In the genomic region with DNA sequence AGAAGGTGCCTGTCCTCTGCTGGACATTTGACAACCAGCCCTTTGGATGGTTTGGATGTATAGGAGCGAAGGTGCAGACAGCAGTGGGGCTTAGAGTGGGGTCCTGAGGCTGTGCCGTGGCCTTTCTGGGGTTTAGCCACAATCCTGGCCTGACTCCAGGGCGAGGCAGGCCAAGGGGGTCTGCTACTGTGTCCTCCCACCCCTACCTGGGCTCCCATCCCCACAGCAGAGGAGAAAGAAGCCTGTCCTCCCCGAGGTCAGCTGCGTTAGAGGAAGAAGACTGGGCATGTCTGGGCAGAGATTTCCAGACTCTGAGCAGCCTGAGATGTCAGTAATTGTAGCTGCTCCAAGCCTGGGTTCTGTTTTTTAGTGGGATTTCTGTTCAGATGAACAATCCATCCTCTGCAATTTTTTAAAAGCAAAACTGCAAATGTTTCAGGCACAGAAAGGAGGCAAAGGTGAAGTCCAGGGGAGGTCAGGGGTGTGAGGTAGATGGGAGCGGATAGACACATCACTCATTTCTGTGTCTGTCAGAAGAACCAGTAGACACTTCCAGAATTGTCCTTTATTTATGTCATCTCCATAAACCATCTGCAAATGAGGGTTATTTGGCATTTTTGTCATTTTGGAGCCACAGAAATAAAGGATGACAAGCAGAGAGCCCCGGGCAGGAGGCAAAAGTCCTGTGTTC, we compare ENCODE assay signal across 9 cellular contexts. TPM values are rescaled to one million over a fixed set of nuclear protein-coding genes. Genes with fewer than 3 reads are reported as not detected.
DNase-seq lines count a peak whose midpoint lies in the region; ATAC-seq and TF ChIP-seq lines count a peak whose summit lies in the region.
"Had no signal": no experiment of that assay in that cellular context is flagged by ENCODE, and none has a peak within 500 bp of the region (broad histone marks: within the 10 kb centered on the region; RNA-seq: fewer than 3 reads in every experiment).

No MANE protein-coding gene starts in this region.

- DNase-seq in NCI-H1105 (lab: John Stamatoyannopoulos, UW) (peak; percentile 33), choroid plexus epithelial cell (ENCODE audit: low read depth) (peak; percentile 42), NCI-H1436 treated with DMSO at 0.1 percent for 48 hours (lab: John Stamatoyannopoulos, UW) (no peak)
- DNase-seq in natural killer cell treated with Interleukin-12 subunit alpha and Interleukin-12 subunit beta and Interleukin-15 and Interleukin-18, amount 100 ng/mL, for 72 hours (ENCODE audit: low spot score) = peak; percentile 50
- DNase-seq: activated CD4-positive, alpha-beta T cell treated with anti-CD3 and anti-CD28 coated beads, Interleukin-2, amount 50 U/mL, for 1 hour had no signal

- peak overlapping the region; percentile 93 for H3K4me3 Mint-ChIP-seq in natural killer cell treated with Interleukin-12 subunit alpha and Interleukin-12 subunit beta and Interleukin-15 and Interleukin-18, amount 100 ng/mL, for 72 hours

- peak overlapping the region; percentile 92 to 99 (median 95) for H3K9ac ChIP-seq in BLaER1 treated with 17β-estradiol and CSF1 and Interleukin-3, amounts not matched to agents 10 nM and 100 nM

- H3K4me3 ChIP-seq in BLaER1 treated with 17β-estradiol and CSF1 and Interleukin-3, amounts not matched to agents 10 nM and 100 nM = peak overlapping the region; percentile 5 to 100 (median 94); a peak in 17 of 20 replicates
- no peak overlapping the region for H3K4me3 ChIP-seq in choroid plexus epithelial cell (ENCODE audit: low read depth, low read length)

- H4K20me1 ChIP-seq in BLaER1 treated with 17β-estradiol and CSF1 and Interleukin-3, amounts not matched to agents 10 nM and 100 nM = peaks cover 32 to 37% (median 35%) of the 10 kb centered on the region in 11 experiments

- ATAC-seq in natural killer cell treated with Interleukin-12 subunit alpha and Interleukin-12 subunit beta and Interleukin-15 and Interleukin-18, amount 100 ng/mL, for 72 hours = no peak
- ATAC-seq in HG03280 (IDR thresholded peaks at IDR 0.05; ENCODE audit: unreplicated experiment) (no peak), GM18502 (IDR thresholded peaks at IDR 0.05; ENCODE audit: poor library complexity, unreplicated experiment) (no peak), HG02852 (IDR thresholded peaks at IDR 0.05; ENCODE audit: unreplicated experiment) (no peak)

- no peak for TF ChIP-seq CTCF in choroid plexus epithelial cell (conservative IDR thresholded peaks at IDR 0.05; ENCODE audit: low read depth, low read length)

- peaks cover 16% of the 10 kb centered on the region for H3K36me3 Mint-ChIP-seq in natural killer cell treated with Interleukin-12 subunit alpha and Interleukin-12 subunit beta and Interleukin-15 and Interleukin-18, amount 100 ng/mL, for 72 hours

- H3K9me3 Mint-ChIP-seq in natural killer cell treated with Interleukin-12 subunit alpha and Interleukin-12 subunit beta and Interleukin-15 and Interleukin-18, amount 100 ng/mL, for 72 hours = no peaks in the 10 kb centered on the region

- no peaks in the 10 kb centered on the region for H3K27me3 Mint-ChIP-seq in natural killer cell treated with Interleukin-12 subunit alpha and Interleukin-12 subunit beta and Interleukin-15 and Interleukin-18, amount 100 ng/mL, for 72 hours

- peaks cover 42 to 67% (median 52%) of the 10 kb centered on the region in 10 experiments for H3K4me1 ChIP-seq in BLaER1 treated with 17β-estradiol and CSF1 and Interleukin-3, amounts not matched to agents 10 nM and 100 nM

- peaks cover 38 to 46% of the 10 kb centered on the region in 2 donors for H3K4me1 Mint-ChIP-seq in natural killer cell treated with Interleukin-12 subunit alpha and Interleukin-12 subunit beta and Interleukin-15 and Interleukin-18, amount 100 ng/mL, for 72 hours (ENCODE audit: low read depth in 2 of 2)

- H3K4me2 ChIP-seq in BLaER1 treated with 17β-estradiol and CSF1 and Interleukin-3, amounts not matched to agents 10 nM and 100 nM = peak overlapping the region; percentile 79 to 99 (median 89)

- H3K9me3 ChIP-seq in BLaER1 treated with 17β-estradiol and CSF1 and Interleukin-3, amounts not matched to agents 10 nM and 100 nM (replicated peaks in 1 of 11) = no peaks in the 10 kb centered on the region

- peak overlapping the region; percentile 78 to 98 for H3K27ac Mint-ChIP-seq in natural killer cell treated with Interleukin-12 subunit alpha and Interleukin-12 subunit beta and Interleukin-15 and Interleukin-18, amount 100 ng/mL, for 72 hours

- H3K27ac ChIP-seq in BLaER1 treated with 17β-estradiol and CSF1 and Interleukin-3, amounts not matched to agents 10 nM and 100 nM = peak overlapping the region; percentile 78 to 99 (median 94)

- H3K36me3 ChIP-seq in BLaER1 treated with 17β-estradiol and CSF1 and Interleukin-3, amounts not matched to agents 10 nM and 100 nM = peaks cover 11 to 32% (median 23%) of the 10 kb centered on the region in 11 experiments; a peak in 21 of 22 replicates

- H3K27me3 ChIP-seq in BLaER1 treated with 17β-estradiol and CSF1 and Interleukin-3, amounts not matched to agents 10 nM and 100 nM = no peaks in the 10 kb centered on the region

RNA-seq across cellular contexts. Expression of gene CDKN1A, which starts 1.3 kb away (rescaled TPM):
- total RNA-seq in natural killer cell treated with Interleukin-12 subunit alpha and Interleukin-12 subunit beta and Interleukin-15 and Interleukin-18, amount 100 ng/mL, for 72 hours = 100 to 1,000 TPM; 176 to 617 TPM

RNA-seq across cellular contexts. Expression of gene RAB44, which starts 20.4 kb away (rescaled TPM):
- 1 to 10 TPM; 4.1 to 7.9 TPM for total RNA-seq in natural killer cell treated with Interleukin-12 subunit alpha and Interleukin-12 subunit beta and Interleukin-15 and Interleukin-18, amount 100 ng/mL, for 72 hours
